Comparison of ENCODE assay signal across 8 cellular contexts in genomic region chr6:52362443-52363221, GRCh38. TPM values are rescaled to one million over a fixed set of nuclear protein-coding genes. Genes with fewer than 3 reads are reported as not detected.
DNase-seq lines count a peak whose midpoint lies in the region; ATAC-seq, FAIRE-seq and TF ChIP-seq lines count a peak whose summit lies in the region.

No MANE protein-coding gene starts in this region.

- H3K27me3 ChIP-seq in SJCRH30 (no peaks in the 10 kb centered on the region), small intestine (ENCODE audit: control insufficient read depth in 2 of 2, insufficient read depth in 2 of 2, low read length in 2 of 2) (no peaks in the 10 kb centered on the region)

- H3K27ac ChIP-seq in C4-2B, result peak overlapping the region; percentile 20; the same call in 1 of the 2 replicates
- H3K27ac ChIP-seq in SJCRH30, result peak overlapping the region; percentile 51
- H3K27ac ChIP-seq in small intestine (ENCODE audit: low read depth in 1 of 2, low read length in 1 of 2), result peak overlapping the region; percentile 87

- TF ChIP-seq CTCF in C4-2B (conservative IDR thresholded peaks at IDR 0.05) (no peak), astrocyte of the cerebellum (IDR thresholded peaks at IDR 0.05; ENCODE audit: low read depth, low read length, missing control alignments) (no peak)

- no peak for FAIRE-seq in small intestine (lab: Jason Lieb, UNC)

- H3K4me3 ChIP-seq in SJCRH30 (peak overlapping the region; percentile 93), astrocyte of the cerebellum (ENCODE audit: low read depth, low read length) (peak overlapping the region; percentile 84), small intestine (ENCODE audit: low read depth in 1 of 2, low read length in 2 of 2) (peak overlapping the region; percentile 68 to 97)

- peak; percentile 47 for ATAC-seq in GM19023 (IDR thresholded peaks at IDR 0.05; ENCODE audit: unreplicated experiment)
- peak; percentile 44 for ATAC-seq in HG03196 (IDR thresholded peaks at IDR 0.05; ENCODE audit: unreplicated experiment)

- DNase-seq in SJCRH30, result peak; percentile 42 to 45
- DNase-seq in astrocyte of the cerebellum (ENCODE audit: low read depth), result no peak
- DNase-seq in iPS-NIHi11 (ENCODE audit: low spot score), result peak; percentile 47
- DNase-seq in small intestine, result peak; percentile 44
- no peak for DNase-seq in GOT3 (lab: John Stamatoyannopoulos, UW)

- in situ Hi-C loops in astrocyte of the cerebellum (cut with HindIII; ENCODE audit: low sequenced_read_pairs), result no loop called here

- no peaks in the 10 kb centered on the region for H3K36me3 ChIP-seq in SJCRH30
- H3K36me3 ChIP-seq in small intestine (ENCODE audit: control insufficient read depth in 2 of 2, insufficient read depth in 2 of 2, low read length in 2 of 2), result no peaks in the 10 kb centered on the region

- H3K9me3 ChIP-seq in SJCRH30 (replicated peaks) (no peaks in the 10 kb centered on the region), small intestine (ENCODE audit: control insufficient read depth, low read depth) (no peaks in the 10 kb centered on the region)

- 1% methylated on average over 54 to 56 of the region's 56 CpGs for WGBS in small intestine, 3 donors

- H3K4me1 ChIP-seq in SJCRH30 (no peaks in the 10 kb centered on the region), small intestine (ENCODE audit: control insufficient read depth in 2 of 2, insufficient read depth in 1 of 2, low read depth in 1 of 2, low read length in 1 of 2) (no peaks in the 10 kb centered on the region)

RNA-seq across cellular contexts. Expression of gene PAQR8, which starts 0.7 kb away (rescaled TPM):
- 3.3 and 3.4 TPM in 2 replicates for total RNA-seq in SJCRH30 (2014; rRNA removed; shearing (Covaris generic))
- 10 to 100 TPM; 14.1 to 28.6 (median 28.6) TPM for polyA plus RNA-seq in small intestine

RNA-seq across cellular contexts. Expression of gene EFHC1, which starts 57.5 kb away (rescaled TPM):
- 11.7 and 14.6 TPM in 2 replicates for total RNA-seq in SJCRH30 (2014; rRNA removed; shearing (Covaris generic))
- polyA plus RNA-seq in small intestine, result 10 to 100 TPM; 10.4 to 23.8 (median 22.4) TPM

Comparison
In these comparisons a context has a peak if more than half of its experiments do, and no peak if none do; other contexts are left out.
1. H3K27ac ChIP-seq: peak in every context shown above with its lines; median percentile 87 in small intestine; 51 in SJCRH30; 20 in C4-2B.
2. DNase-seq: peak in SJCRH30 (2 of 2), iPS-NIHi11 (single experiment) and small intestine (single experiment); none in astrocyte of the cerebellum (single experiment) and GOT3 (single experiment).
3. Peak in every context shown above with its lines, with median percentiles within 50 percentile points of each other: H3K4me3 ChIP-seq.